Comparison of ENCODE assay signal across 20 cellular contexts in the genomic region with DNA sequence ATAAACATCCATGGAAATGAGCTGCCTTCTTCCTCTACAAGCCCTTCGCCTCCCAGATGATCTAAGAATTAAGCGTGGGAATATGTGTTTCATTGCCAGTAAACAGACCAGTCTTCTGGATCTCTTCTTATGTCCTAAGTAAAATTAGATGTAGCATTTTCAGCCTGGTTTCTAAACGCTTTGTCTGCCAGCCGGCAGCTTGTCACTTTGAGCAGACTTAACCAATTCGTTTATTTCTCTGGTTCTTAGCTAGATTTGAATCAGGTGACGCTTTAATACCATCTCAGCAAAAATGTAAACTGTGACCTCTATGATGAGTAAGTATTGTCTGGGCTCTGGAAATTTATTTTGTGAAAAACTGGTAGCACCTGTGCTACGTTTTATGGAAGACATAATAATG.
"Had no signal": no experiment of that assay in that cellular context is flagged by ENCODE, and none has a peak within 500 bp of the region (broad histone marks: within the 10 kb centered on the region; RNA-seq: fewer than 3 reads in every experiment).

No MANE protein-coding gene starts in this region.

- H3K4me1 ChIP-seq: breast epithelium had no signal

- H3K36me3 ChIP-seq: breast epithelium had no signal

- H3K4me2 ChIP-seq: KMS-11 had no signal

- ATAC-seq: activated CD8-positive, alpha-beta T cell treated with anti-CD3 and anti-CD28 coated beads, Interleukin-2, amount 10 ng/mL, durations not matched to agents 7 days and 5 days had no signal

- H3K27ac ChIP-seq: breast epithelium, KMS-11, SK-N-MC had no signal

- H3K9ac ChIP-seq: KMS-11 had no signal

- H3K9me3 ChIP-seq: breast epithelium had no signal

- H3K4me3 ChIP-seq: breast epithelium, SK-N-MC had no signal

- DNase-seq: activated CD4-positive, alpha-beta T cell treated with anti-CD3 and anti-CD28 coated beads for 48 hours; activated CD4-positive, alpha-beta T cell treated with anti-CD3 and anti-CD28 coated beads, Interleukin-2, amount 50 U/mL, for 4 hours; activated CD4-positive, CD25-positive, alpha-beta regulatory T cell treated with anti-CD3 and anti-CD28 coated beads, Interleukin-2, amount 50 U/mL, for 72 hours; activated CD8-positive, alpha-beta memory T cell treated with anti-CD3 and anti-CD28 coated beads, Interleukin-2, amount 50 U/mL, for 48 hours; activated CD8-positive, alpha-beta T cell treated with anti-CD3 and anti-CD28 coated beads, Interleukin-2, amount 10 ng/mL, durations not matched to agents 7 days and 5 days; activated naive CD4-positive, alpha-beta T cell treated with anti-CD3 and anti-CD28 coated beads, Interleukin-2, amount 50 U/mL, for 16 hours; activated naive CD8-positive, alpha-beta T cell treated with anti-CD3 and anti-CD28 coated beads, Interleukin-2, amount 10 ng/mL, durations not matched to agents 7 days and 5 days; activated T-cell treated with anti-CD3 and anti-CD28 coated beads, Interleukin-2, amount 50 U/mL, for 1 hour; aorta; central memory CD4-positive, alpha-beta T cell; NCI-H1092; NCI-H2029; NCI-H2107; NCI-H2171 treated with DMSO at 0.1 percent for 48 hours; NCI-H510A treated with DMSO at 0.1 percent for 48 hours; SHP77; SW 1271 had no signal

- H3K27me3 ChIP-seq: breast epithelium had no signal
